ENCODE assay signal across 26 cellular contexts in genomic region chr13:27869436-27870090, GRCh38. TPM values are rescaled to one million over a fixed set of nuclear protein-coding genes. Genes with fewer than 3 reads are reported as not detected.
DNase-seq lines count a peak whose midpoint lies in the region; ATAC-seq, FAIRE-seq and TF ChIP-seq lines count a peak whose summit lies in the region.
"Had no signal": no experiment of that assay in that cellular context is flagged by ENCODE, and none has a peak within 500 bp of the region (broad histone marks: within the 10 kb centered on the region; RNA-seq: fewer than 3 reads in every experiment).

No MANE protein-coding gene starts in this region.

- no peak overlapping the region for H2AFZ ChIP-seq in mammary epithelial cell (ENCODE audit: low read depth, low read length)
- H2AFZ ChIP-seq in PC-3 (ENCODE audit: low read length): peak overlapping the region; percentile 47; the same call in 1 of the 2 replicates

- no peak for DNase-seq in MCF 10A (ENCODE audit: unreplicated experiment)
- DNase-seq in mammary epithelial cell: no peak
- DNase-seq in PC-3: no peak
- DNase-seq in kidney: no peak
- no peak for DNase-seq in NCI-H526 (lab: John Stamatoyannopoulos, UW)
- DNase-seq in NCI-H1105 treated with DMSO at 0.1 percent for 48 hours (lab: John Stamatoyannopoulos, UW): no peak
- DNase-seq: activated CD8-positive, alpha-beta memory T cell treated with anti-CD3 and anti-CD28 coated beads, Interleukin-2, amount 50 U/mL, for 48 hours; effector memory CD8-positive, alpha-beta T cell; esophagus squamous epithelium; NCI-H1417 treated with DMSO at 0.1 percent for 48 hours; stimulated activated CD8-positive, alpha-beta memory T cell treated with anti-CD3 and anti-CD28 coated beads, Interleukin-4, amount 100 ng/mL, for 48 hours; upper lobe of left lung had no signal

- peaks cover 5% of the 10 kb centered on the region for H3K27me3 ChIP-seq in mammary epithelial cell (ENCODE audit: insufficient read depth, low read length)
- H3K27me3 ChIP-seq in PC-3 (ENCODE audit: low read length): peaks cover 33% of the 10 kb centered on the region
- H3K27me3 ChIP-seq: BLaER1 treated with 17β-estradiol and CSF1 and Interleukin-3, amounts not matched to agents 10 nM and 100 nM; upper lobe of left lung had no signal

- no peaks in the 10 kb centered on the region for H3F3A ChIP-seq in PC-3 (ENCODE audit: low read length, unreplicated experiment)

- H3K4me1 ChIP-seq in mammary epithelial cell (ENCODE audit: insufficient read depth, low read length) (no peaks in the 10 kb centered on the region), PC-3 (ENCODE audit: insufficient read depth, low read length) (no peaks in the 10 kb centered on the region), kidney (ENCODE audit: control insufficient read depth in 1 of 2, insufficient read depth in 1 of 2, low read depth in 1 of 2, low read length in 2 of 2) (no peaks in the 10 kb centered on the region)
- H3K4me1 ChIP-seq: BLaER1 treated with 17β-estradiol and CSF1 and Interleukin-3, amounts not matched to agents 10 nM and 100 nM; esophagus squamous epithelium; prostate gland; upper lobe of left lung had no signal

- no peak overlapping the region for H3K4me2 ChIP-seq in mammary epithelial cell (ENCODE audit: insufficient read depth, low read depth, low read length)
- H3K4me2 ChIP-seq in PC-3 (ENCODE audit: low read length): 0 out of 2 replicates have a peak overlapping the region, but pooled peaks have one; percentile 25
- H3K4me2 ChIP-seq: BLaER1 treated with 17β-estradiol and CSF1 and Interleukin-3, amounts not matched to agents 10 nM and 100 nM had no signal

- dilution Hi-C loops in mammary epithelial cell (cut with HindIII; ENCODE audit: low sequenced_read_pairs): no loop called here

- peak; percentile 7 for TF ChIP-seq CTCF in MCF 10A (IDR thresholded peaks at IDR 0.05; ENCODE audit: unreplicated experiment)
- TF ChIP-seq CTCF in mammary epithelial cell (conservative IDR thresholded peaks at IDR 0.05 in 1 of 2, IDR thresholded peaks at IDR 0.05 in 1 of 2; ENCODE audit: extremely low read depth in 1 of 2, insufficient read depth in 1 of 2, low read depth in 1 of 2, low read length in 2 of 2): no peak
- TF ChIP-seq CTCF in PC-3 (conservative IDR thresholded peaks at IDR 0.05; ENCODE audit: low read depth, low read length): no peak; the same call in 1 of the 2 replicates
- no peak for TF ChIP-seq CTCF in kidney (IDR thresholded peaks at IDR 0.05; ENCODE audit: borderline replicate concordance, extremely low read depth, insufficient read depth)

- ATAC-seq in PC-3 (no peak), HG02870 (IDR thresholded peaks at IDR 0.05; ENCODE audit: unreplicated experiment) (no peak)
- ATAC-seq: activated T-helper 17 cell treated with anti-CD3 and anti-CD28 coated beads, Interleukin-2, amount 50 U/mL, for 72 hours; effector memory CD8-positive, alpha-beta T cell; mucosa of descending colon had no signal

- H3K9ac ChIP-seq in mammary epithelial cell (ENCODE audit: insufficient read depth, low read length) (no peak overlapping the region), PC-3 (ENCODE audit: low read length) (no peak overlapping the region), kidney (ENCODE audit: low read length in 2 of 2) (no peak overlapping the region)
- H3K9ac ChIP-seq: BLaER1 treated with 17β-estradiol and CSF1 and Interleukin-3, amounts not matched to agents 10 nM and 100 nM had no signal

- intact Hi-C loops in MCF 10A (cut with micrococcal nuclease): loop anchor here (2.0 kb wide), 1 partner anchor 83 kb away; no protein-coding TSS in a partner anchor
- intact Hi-C loops in mammary epithelial cell (cut with micrococcal nuclease): loop anchor here (1.0 kb wide), 1 partner anchor 84 kb away; no protein-coding TSS in a partner anchor
- intact Hi-C loops in PC-3 (cut with micrococcal nuclease): loop anchor here (1.0 kb wide), 2 partner anchors 84 to 115 kb away; no protein-coding TSS in a partner anchor
- intact Hi-C loops in kidney (cut with DNase I): no loop called here

- BruUV-seq in MCF 10A (replicated peaks; lab: Mats Ljungman, UMichigan) (no TSS peak), mammary epithelial cell (replicated peaks; lab: Mats Ljungman, UMichigan) (no TSS peak), PC-3 (replicated peaks; lab: Mats Ljungman, UMichigan) (no TSS peak)

- peaks cover under 1% of the 10 kb centered on the region for H3K27me3 Mint-ChIP-seq in MCF 10A (ENCODE audit: insufficient read depth, unreplicated experiment)

- H3K79me2 ChIP-seq in mammary epithelial cell (ENCODE audit: insufficient read depth, low read length) (no peaks in the 10 kb centered on the region), PC-3 (ENCODE audit: low read length) (no peaks in the 10 kb centered on the region)

- no peaks in the 10 kb centered on the region for H3K9me2 ChIP-seq in PC-3 (replicated peaks; ENCODE audit: low read length)

- H4K20me1 ChIP-seq in mammary epithelial cell (ENCODE audit: insufficient read depth, low read length) (no peaks in the 10 kb centered on the region), PC-3 (ENCODE audit: low read length) (no peaks in the 10 kb centered on the region)
- H4K20me1 ChIP-seq: BLaER1 treated with 17β-estradiol and CSF1 and Interleukin-3, amounts not matched to agents 10 nM and 100 nM had no signal

- CTCF ChIA-PET in MCF 10A (lab: Yijun Ruan, JAX) (interaction anchor here (0.5 to 3.4 kb wide), 16 partner anchors 10 to 506 kb away, joined by 3 to 18 read pairs (median 5); no protein-coding TSS in a partner anchor), mammary epithelial cell (lab: Charles Lee; ENCODE audit: low non-redundant PET) (interaction anchor here (0.7 to 1.0 kb wide), 3 partner anchors 15 to 84 kb away, joined by 4 to 5 read pairs (median 4); no protein-coding TSS in a partner anchor), PC-3 (lab: Charles Lee) (interaction anchor here (0.5 to 1.4 kb wide), 5 partner anchors 13 to 115 kb away, joined by 3 to 11 read pairs (median 4); no protein-coding TSS in a partner anchor)

- H3K9me3 ChIP-seq in mammary epithelial cell (replicated peaks; ENCODE audit: insufficient read depth, low read length) (no peaks in the 10 kb centered on the region), PC-3 (ENCODE audit: low read length) (no peaks in the 10 kb centered on the region), kidney (ENCODE audit: control insufficient read depth in 1 of 2, low read length in 2 of 2) (no peaks in the 10 kb centered on the region)
- H3K9me3 ChIP-seq: BLaER1 treated with 17β-estradiol and CSF1 and Interleukin-3, amounts not matched to agents 10 nM and 100 nM; esophagus squamous epithelium; mucosa of descending colon; prostate gland; upper lobe of left lung had no signal

- H3K36me3 ChIP-seq in mammary epithelial cell (ENCODE audit: insufficient read depth, low read length) (no peaks in the 10 kb centered on the region), PC-3 (ENCODE audit: low read depth, low read length) (no peaks in the 10 kb centered on the region), kidney (ENCODE audit: control insufficient read depth in 1 of 2, insufficient read depth in 2 of 2, low read length in 2 of 2) (no peaks in the 10 kb centered on the region)
- H3K36me3 ChIP-seq: BLaER1 treated with 17β-estradiol and CSF1 and Interleukin-3, amounts not matched to agents 10 nM and 100 nM; esophagus squamous epithelium; prostate gland; upper lobe of left lung had no signal

- in situ Hi-C loops in mammary epithelial cell (cut with MboI; ENCODE audit: low sequenced_read_pairs in 2 of 2): no loop called here

- H3K9me3 Mint-ChIP-seq in MCF 10A (ENCODE audit: unreplicated experiment): no peaks in the 10 kb centered on the region
- H3K9me3 Mint-ChIP-seq: activated naive CD4-positive, alpha-beta T cell treated with anti-CD3 and anti-CD28 coated beads, Interleukin-2, amount 50 U/mL, for 24 hours; activated T-helper 17 cell treated with anti-CD3 and anti-CD28 coated beads, Interleukin-2, amount 50 U/mL, for 72 hours; effector memory CD8-positive, alpha-beta T cell; immature natural killer cell had no signal

- H3K27ac ChIP-seq in mammary epithelial cell (ENCODE audit: insufficient read depth, low read depth, low read length) (no peak overlapping the region), PC-3 (ENCODE audit: low read length) (no peak overlapping the region), kidney (ENCODE audit: low read depth in 2 of 2, low read length in 2 of 2) (no peak overlapping the region)
- H3K27ac ChIP-seq: BLaER1 treated with 17β-estradiol and CSF1 and Interleukin-3, amounts not matched to agents 10 nM and 100 nM; coronary artery; esophagus squamous epithelium; prostate gland; upper lobe of left lung; VCaP had no signal

- POLR2A ChIA-PET in MCF 10A (lab: Yijun Ruan, JAX): interaction anchor here (0.6 to 1.2 kb wide), 3 partner anchors 10 to 339 kb away, joined by 3 to 4 read pairs (median 3); no protein-coding TSS in a partner anchor
- POLR2A ChIA-PET in PC-3 (lab: Charles Lee; ENCODE audit: unreplicated experiment): no interaction called here

- H3K4me3 ChIP-seq in mammary epithelial cell (replicated peaks in 1 of 3; ENCODE audit: insufficient read depth in 1 of 3, low read depth in 2 of 3, low read length in 3 of 3) (no peak overlapping the region), PC-3 (ENCODE audit: low read length) (no peak overlapping the region), kidney (ENCODE audit: low read length in 2 of 2) (no peak overlapping the region)
- H3K4me3 ChIP-seq: BLaER1 treated with 17β-estradiol and CSF1 and Interleukin-3, amounts not matched to agents 10 nM and 100 nM; coronary artery; esophagus squamous epithelium; mucosa of descending colon; prostate gland; upper lobe of left lung had no signal

- 48% methylated on average over 6 of the region's 6 CpGs for WGBS in mammary epithelial cell (ENCODE audit: low coverage, missing lambda C conversion rate)

- peaks cover 6% of the 10 kb centered on the region for H3K4me1 Mint-ChIP-seq in MCF 10A (ENCODE audit: insufficient read depth, unreplicated experiment)
- H3K4me1 Mint-ChIP-seq: activated naive CD4-positive, alpha-beta T cell treated with anti-CD3 and anti-CD28 coated beads, Interleukin-2, amount 50 U/mL, for 24 hours; activated T-helper 17 cell treated with anti-CD3 and anti-CD28 coated beads, Interleukin-2, amount 50 U/mL, for 72 hours; immature natural killer cell had no signal

- no peak overlapping the region for H3K27ac Mint-ChIP-seq in MCF 10A (ENCODE audit: low read depth, unreplicated experiment)
- H3K27ac Mint-ChIP-seq: activated naive CD4-positive, alpha-beta T cell treated with anti-CD3 and anti-CD28 coated beads, Interleukin-2, amount 50 U/mL, for 24 hours; activated T-helper 17 cell treated with anti-CD3 and anti-CD28 coated beads, Interleukin-2, amount 50 U/mL, for 72 hours; effector memory CD8-positive, alpha-beta T cell; immature natural killer cell had no signal

- no peak overlapping the region for H3K4me3 Mint-ChIP-seq in MCF 10A (ENCODE audit: unreplicated experiment)
- H3K4me3 Mint-ChIP-seq: activated naive CD4-positive, alpha-beta T cell treated with anti-CD3 and anti-CD28 coated beads, Interleukin-2, amount 50 U/mL, for 24 hours; activated T-helper 17 cell treated with anti-CD3 and anti-CD28 coated beads, Interleukin-2, amount 50 U/mL, for 72 hours; effector memory CD8-positive, alpha-beta T cell; immature natural killer cell had no signal

- no peaks in the 10 kb centered on the region for H3K36me3 Mint-ChIP-seq in MCF 10A (ENCODE audit: insufficient read depth, unreplicated experiment)
- H3K36me3 Mint-ChIP-seq: activated naive CD4-positive, alpha-beta T cell treated with anti-CD3 and anti-CD28 coated beads, Interleukin-2, amount 50 U/mL, for 24 hours; immature natural killer cell had no signal

- peak; percentile 21 for FAIRE-seq in islet of Langerhans (lab: Jason Lieb, UNC)
- FAIRE-seq in kidney (lab: Jason Lieb, UNC): no peak
- FAIRE-seq: frontal cortex had no signal

RNA-seq across cellular contexts. Expression of gene PDX1, which starts 50.2 kb away (rescaled TPM):
- total RNA-seq in MCF 10A (2022) (0.17 and 0.35 TPM in 2 replicates), mammary epithelial cell (not detected), PC-3 (2014; rRNA removed) (0.17 TPM in 1 of 2 replicates, not detected in the other), kidney (not detected)
- polyA plus RNA-seq in mammary epithelial cell (not detected), kidney (ENCODE audit: insufficient read depth, low read depth, low replicate concordance) (not detected)
- polyA minus RNA-seq in mammary epithelial cell: not detected
- total RNA-seq: activated T-helper 17 cell treated with anti-CD3 and anti-CD28 coated beads, Interleukin-2, amount 50 U/mL, for 72 hours; esophagus squamous epithelium; frontal cortex; NCI-H460; prostate gland; RPMI7951; T-helper 2 cell treated with Interferon-gamma antibody and Interleukin-4, amounts not matched to agents 100 ng/mL and 5 ng/mL, for 36 hours; upper lobe of left lung had no signal
- polyA plus RNA-seq: immature natural killer cell had no signal
